1 cellular context compared by ENCODE assay signal in the genomic region with DNA sequence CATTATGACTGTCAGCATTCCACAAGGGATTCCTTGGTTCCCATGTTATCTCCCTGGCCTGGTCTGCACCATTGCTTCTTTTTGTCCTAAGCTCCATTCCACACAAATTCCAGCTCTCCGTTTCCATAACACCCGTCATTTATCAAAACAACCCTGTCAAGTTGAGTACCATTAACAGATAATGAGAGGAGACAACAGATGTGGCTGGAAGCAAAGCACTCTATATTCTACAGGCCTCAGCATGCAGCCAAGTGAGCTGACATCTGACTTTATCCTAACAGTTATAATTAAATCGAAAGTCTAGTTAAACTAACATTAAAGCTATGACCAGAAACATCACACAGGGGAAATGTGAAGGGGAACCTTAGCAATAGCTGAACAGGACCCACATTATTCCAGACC.
TF ChIP-seq lines count a peak whose summit lies in the region.

No MANE protein-coding gene starts in this region.

TF ChIP-seq in SK-N-SH, 30 proteins besides CTCF, POLR2A, EP300 and RAD21 (continued from another document):
- peak; percentile 45 for TF ChIP-seq MAX (IDR thresholded peaks at IDR 0.05; ENCODE audit: low read depth)
